In the genomic region with DNA sequence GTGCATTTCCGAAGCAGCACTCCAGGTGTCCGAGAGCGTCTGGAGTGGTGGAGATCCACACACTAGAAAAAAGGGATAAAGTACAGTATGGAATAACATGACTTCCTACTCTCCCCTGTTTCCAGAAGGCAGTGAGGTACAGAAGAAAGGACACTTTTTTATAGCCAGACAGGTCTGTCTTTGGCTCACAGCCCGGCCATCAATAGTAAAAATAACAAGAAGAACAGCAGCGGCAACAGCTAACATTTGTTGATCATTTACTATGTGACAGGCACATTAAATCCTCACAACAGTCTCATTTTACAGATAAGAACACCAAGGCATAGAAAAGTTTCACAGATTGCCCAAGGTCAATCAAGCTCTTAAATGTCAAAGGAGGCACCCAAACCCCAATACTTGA, we compare ENCODE assay signal across 1 cellular context.
TF ChIP-seq lines count a peak whose summit lies in the region.

No MANE protein-coding gene starts in this region.

TF ChIP-seq in HEK293, 187 proteins besides CTCF, POLR2A, EP300 and RAD21 (continued from another document):
- TF ChIP-seq, protein P1, sequence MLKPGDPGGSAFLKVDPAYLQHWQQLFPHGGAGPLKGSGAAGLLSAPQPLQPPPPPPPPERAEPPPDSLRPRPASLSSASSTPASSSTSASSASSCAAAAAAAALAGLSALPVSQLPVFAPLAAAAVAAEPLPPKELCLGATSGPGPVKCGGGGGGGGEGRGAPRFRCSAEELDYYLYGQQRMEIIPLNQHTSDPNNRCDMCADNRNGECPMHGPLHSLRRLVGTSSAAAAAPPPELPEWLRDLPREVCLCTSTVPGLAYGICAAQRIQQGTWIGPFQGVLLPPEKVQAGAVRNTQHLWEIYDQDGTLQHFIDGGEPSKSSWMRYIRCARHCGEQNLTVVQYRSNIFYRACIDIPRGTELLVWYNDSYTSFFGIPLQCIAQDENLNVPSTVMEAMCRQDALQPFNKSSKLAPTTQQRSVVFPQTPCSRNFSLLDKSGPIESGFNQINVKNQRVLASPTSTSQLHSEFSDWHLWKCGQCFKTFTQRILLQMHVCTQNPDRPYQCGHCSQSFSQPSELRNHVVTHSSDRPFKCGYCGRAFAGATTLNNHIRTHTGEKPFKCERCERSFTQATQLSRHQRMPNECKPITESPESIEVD (tag by site-specific recombination; IDR thresholded peaks at IDR 0.05): no peak
